Comparison of ENCODE assay signal across 14 cellular contexts in the genomic region with DNA sequence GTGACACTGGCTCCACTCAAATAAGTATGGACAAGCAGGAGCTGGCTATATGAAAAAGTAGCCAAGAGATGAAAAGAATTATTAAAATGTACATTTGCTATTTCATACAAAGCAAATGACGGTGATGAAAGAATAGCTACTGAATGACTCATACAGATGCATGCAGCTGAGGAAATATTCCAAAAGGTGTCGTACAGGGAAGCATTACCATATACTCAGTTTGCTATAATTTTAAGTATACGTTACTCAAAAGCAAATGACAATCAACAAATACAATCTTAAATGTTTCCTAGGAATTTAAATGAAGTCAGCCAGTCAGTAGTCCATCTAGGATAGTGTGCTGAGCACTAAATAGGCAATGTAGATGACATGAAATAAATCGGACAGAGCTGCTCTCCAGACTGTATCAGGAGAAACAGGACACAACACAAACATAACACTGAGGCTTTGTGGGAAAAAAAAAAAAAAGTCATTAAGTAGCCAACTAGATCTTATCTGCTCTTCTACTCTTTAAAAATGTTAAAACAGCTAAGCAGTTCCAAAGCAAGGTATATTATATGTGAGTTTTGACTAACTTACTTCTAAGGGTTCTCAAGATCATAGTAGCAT.
DNase-seq lines count a peak whose midpoint lies in the region; ATAC-seq and TF ChIP-seq lines count a peak whose summit lies in the region.
"Had no signal": no experiment of that assay in that cellular context is flagged by ENCODE, and none has a peak within 500 bp of the region (broad histone marks: within the 10 kb centered on the region; RNA-seq: fewer than 3 reads in every experiment).

No MANE protein-coding gene starts in this region.

- no peak for TF ChIP-seq POLR2A in body of pancreas (IDR thresholded peaks at IDR 0.05)

- intact Hi-C loops in PC-9 (cut with micrococcal nuclease; ENCODE audit: unreplicated experiment) (no loop called here), body of pancreas (cut with DNase I) (no loop called here)

- H3K27ac ChIP-seq in PC-9 (peak overlapping the region; percentile 74), trophoblast cell (ENCODE audit: low read depth, low read length) (no peak overlapping the region), body of pancreas (no peak overlapping the region)
- H3K27ac ChIP-seq: KMS-11 had no signal

- no peak overlapping the region for H2AK5ac ChIP-seq in trophoblast cell (ENCODE audit: low read length)

- TF ChIP-seq CTCF in PC-9 (conservative IDR thresholded peaks at IDR 0.05) (no peak), epithelial cell of esophagus (IDR thresholded peaks at IDR 0.05; ENCODE audit: insufficient read depth, low read depth, low read length, missing control alignments) (no peak), body of pancreas (IDR thresholded peaks at IDR 0.05) (no peak)

- no peak overlapping the region for H3K18ac ChIP-seq in trophoblast cell (ENCODE audit: low read length)

- H4K20me1 ChIP-seq in PC-9 (ENCODE audit: insufficient read depth) = no peaks in the 10 kb centered on the region

- peaks cover 14% of the 10 kb centered on the region for H3K4me1 ChIP-seq in PC-9 (replicated peaks; ENCODE audit: insufficient read depth)
- no peaks in the 10 kb centered on the region for H3K4me1 ChIP-seq in trophoblast cell (ENCODE audit: control insufficient read depth in 1 of 2, insufficient read depth in 2 of 2, low read length in 2 of 2)
- no peaks in the 10 kb centered on the region for H3K4me1 ChIP-seq in body of pancreas

- H3K4ac ChIP-seq in trophoblast cell (ENCODE audit: low read depth, low read length) = no peak overlapping the region

- H3F3A ChIP-seq in PC-9 (ENCODE audit: insufficient read depth, low read depth) = peaks cover 12% of the 10 kb centered on the region; the same call in 1 of the 2 replicates

- no peak overlapping the region for H3K23ac ChIP-seq in trophoblast cell (ENCODE audit: low read length)

- H3K9me3 ChIP-seq in PC-9 (ENCODE audit: insufficient read depth, low read depth) (no peaks in the 10 kb centered on the region), trophoblast cell (ENCODE audit: insufficient read depth, low read depth, low read length) (peaks cover 2% of the 10 kb centered on the region), body of pancreas (no peaks in the 10 kb centered on the region)

- WGBS in trophoblast cell (ENCODE audit: extremely low coverage, insufficient coverage, insufficient read length) = no CpG with 5 or more reads among the region's 4 CpGs
- 84 to 87% methylated on average over 4 of the region's 4 CpGs for WGBS in body of pancreas, 2 donors

- no peak overlapping the region for H4K8ac ChIP-seq in trophoblast cell (ENCODE audit: low read depth, low read length)

- no peak for ATAC-seq in body of pancreas
- ATAC-seq: activated CD4-positive, CD25-positive, alpha-beta regulatory T cell treated with anti-CD3 and anti-CD28 coated beads, Interleukin-2, amount 50 U/mL, for 24 hours had no signal

- no peaks in the 10 kb centered on the region; the same call in 1 of the 2 replicates for H3K36me3 ChIP-seq in PC-9 (ENCODE audit: low read depth)
- H3K36me3 ChIP-seq in trophoblast cell (ENCODE audit: control insufficient read depth in 1 of 2, insufficient read depth in 2 of 2, low read length in 2 of 2) = peaks cover 6 to 7% of the 10 kb centered on the region in 2 experiments
- H3K36me3 ChIP-seq in body of pancreas (replicated peaks in 1 of 2; ENCODE audit: insufficient read depth in 1 of 2, low read depth in 2 of 2) = peaks cover 7% of the 10 kb centered on the region in 2 donors

- no peak overlapping the region for H2BK12ac ChIP-seq in trophoblast cell (ENCODE audit: low read length)

- no peak overlapping the region for H3K4me3 ChIP-seq in PC-9
- H3K4me3 ChIP-seq in epithelial cell of esophagus (ENCODE audit: low read length) = no peak overlapping the region
- H3K4me3 ChIP-seq in trophoblast cell (ENCODE audit: low read depth, low read length) = no peak overlapping the region
- H3K4me3 ChIP-seq in body of pancreas = no peak overlapping the region

- peak; percentile 56 for DNase-seq in EL
- peak; percentile 16 to 61 for DNase-seq in PC-9
- peak; percentile 72 for DNase-seq in epithelial cell of esophagus (ENCODE audit: low read depth)
- DNase-seq in trophoblast cell = peak; percentile 20 to 90
- no peak for DNase-seq in AML-193 (lab: John Stamatoyannopoulos, UW)
- no peak for DNase-seq in HEK293T (ENCODE audit: extremely low spot score)
- DNase-seq in T1000 (lab: John Stamatoyannopoulos, UW) = no peak
- DNase-seq in body of pancreas = no peak
- DNase-seq: activated T-cell treated with anti-CD3 and anti-CD28 coated beads, Interleukin-2, amount 50 U/mL, for 48 hours; aorta; NCI-H1694 treated with DMSO at 0.1 percent for 48 hours; stimulated activated CD4-positive, alpha-beta T cell treated with anti-CD3 and anti-CD28 coated beads, Interleukin-4, amount 100 ng/mL, for 24 hours had no signal

- H2AFZ ChIP-seq in PC-9 = no peak overlapping the region
- H2AFZ ChIP-seq in trophoblast cell (ENCODE audit: insufficient read depth, low read length, poor library complexity) = no peak overlapping the region

- H3K79me2 ChIP-seq in PC-9 (ENCODE audit: low read depth) (no peaks in the 10 kb centered on the region), trophoblast cell (ENCODE audit: control insufficient read depth, insufficient read depth, low read length, poor library complexity) (no peaks in the 10 kb centered on the region)

- no peaks in the 10 kb centered on the region for H3K79me1 ChIP-seq in trophoblast cell (ENCODE audit: low read length)

- H3K27me3 ChIP-seq in PC-9 (ENCODE audit: insufficient read depth, low read depth) (no peaks in the 10 kb centered on the region), trophoblast cell (ENCODE audit: insufficient read depth, low read length) (no peaks in the 10 kb centered on the region), body of pancreas (no peaks in the 10 kb centered on the region)

- CTCF ChIA-PET in PC-9 (lab: Charles Lee) (interaction anchor here (0.6 kb wide), 1 partner anchor 331 kb away, joined by 3 read pairs; no protein-coding TSS in a partner anchor), HEK293T (lab: Yijun Ruan, JAX) (interaction anchor here (1.0 to 1.3 kb wide), 2 partner anchors 64 to 155 kb away, joined by 3 to 4 read pairs; no protein-coding TSS in a partner anchor)

- POLR2A ChIA-PET in PC-9 (lab: Charles Lee; ENCODE audit: unreplicated experiment) = interaction anchor here (0.7 kb wide), 1 partner anchor 84 kb away, joined by 9 read pairs; no protein-coding TSS in a partner anchor
- POLR2A ChIA-PET in HEK293T (lab: Yijun Ruan, JAX) = interaction anchor here (0.6 to 1.6 kb wide), 6 partner anchors 8 to 201 kb away, joined by 4 to 8 read pairs (median 4); a partner anchor contains a TSS

- no peak overlapping the region for H2BK5ac ChIP-seq in trophoblast cell (ENCODE audit: low read depth, low read length, poor library complexity)

- H3K4me2 ChIP-seq in PC-9 (peak overlapping the region; percentile 29), trophoblast cell (ENCODE audit: low read length) (no peak overlapping the region)
- H3K4me2 ChIP-seq: KMS-11 had no signal

- no peak overlapping the region for H4K12ac ChIP-seq in trophoblast cell (ENCODE audit: low read depth, low read length)

- H4K91ac ChIP-seq in trophoblast cell (ENCODE audit: low read depth, low read length) = no peak overlapping the region

- no peak overlapping the region for H2BK120ac ChIP-seq in trophoblast cell (ENCODE audit: insufficient read depth, low read length, poor library complexity)

- H3K9me2 ChIP-seq in PC-9 (ENCODE audit: insufficient read depth) = no peaks in the 10 kb centered on the region

- H3K14ac ChIP-seq in trophoblast cell (ENCODE audit: low read length) = no peak overlapping the region

- H3K9ac ChIP-seq in trophoblast cell (ENCODE audit: low read length) = no peak overlapping the region
- H3K9ac ChIP-seq: KMS-11 had no signal

- BruUV-seq in PC-9 (replicated peaks; lab: Mats Ljungman, UMichigan) = no TSS peak

TF ChIP-seq in HEK293T, 16 proteins besides CTCF, POLR2A, EP300 and RAD21:
- TF ChIP-seq NFRKB (IDR thresholded peaks at IDR 0.05) (no peak), FOXK2 (IDR thresholded peaks at IDR 0.05) (no peak), CTBP1 (IDR thresholded peaks at IDR 0.05; ENCODE audit: borderline replicate concordance) (no peak)
TF ChIP-seq in HEK293T: peak in this region for 0.

Comparison
In these comparisons a context has a peak if more than half of its experiments do, and no peak if none do; other contexts are left out.
1. DNase-seq: peak in EL (single experiment), PC-9 (2 of 2), epithelial cell of esophagus (single experiment) and trophoblast cell (2 of 2); none in AML-193 (0 of 2), HEK293T (single experiment), T1000 (single experiment) and body of pancreas (0 of 4).